Comparison of ENCODE assay signal across 8 cellular contexts in the genomic region with DNA sequence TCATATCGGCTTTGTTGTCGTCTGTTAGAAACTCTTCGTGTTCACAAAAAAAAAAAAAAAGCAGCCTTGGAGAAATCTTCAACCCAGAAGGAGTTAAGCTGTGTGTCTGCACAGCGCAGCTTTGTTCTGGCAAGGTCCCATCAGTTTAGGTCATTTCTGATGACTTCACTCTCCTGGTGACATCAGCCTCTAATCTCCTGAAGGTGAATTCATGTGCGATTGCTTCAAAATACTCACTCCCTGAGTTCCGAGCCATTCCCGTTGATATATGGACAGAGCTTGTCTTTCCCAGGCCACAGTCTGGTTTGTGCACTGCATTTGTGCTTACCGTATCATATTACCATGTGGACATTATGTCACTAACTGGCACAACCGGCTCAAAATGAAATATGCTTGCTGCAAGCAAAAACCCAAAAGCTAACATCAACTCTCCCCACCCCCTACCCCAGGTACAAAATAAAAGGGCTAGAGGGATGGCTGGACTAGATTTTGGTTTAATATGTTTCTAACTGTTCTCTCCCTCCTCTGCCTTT.
A peak's percentile ranks its signal among the peaks of the same experiment; 100 is the strongest.
DNase-seq lines count a peak whose midpoint lies in the region; ATAC-seq and TF ChIP-seq lines count a peak whose summit lies in the region.

No MANE protein-coding gene starts in this region.

- ATAC-seq in right lobe of liver (peak; percentile 56 to 83 (median 74)), omental fat pad (ENCODE audit: low FRiP score) (no peak), GM19351 (IDR thresholded peaks at IDR 0.05; ENCODE audit: unreplicated experiment) (no peak), GM18861 (IDR thresholded peaks at IDR 0.05; ENCODE audit: unreplicated experiment) (no peak), GM18868 (IDR thresholded peaks at IDR 0.05; ENCODE audit: unreplicated experiment) (no peak)

- H3K27ac ChIP-seq in 22Rv1 (peak overlapping the region; percentile 95), right lobe of liver (peak overlapping the region in 2 of 3 donors; percentile 58 to 69)

- intact Hi-C loops in right lobe of liver (cut with DNase I): no loop called here

- TF ChIP-seq CTCF in 22Rv1 (IDR thresholded peaks at IDR 0.05) (no peak), right lobe of liver (IDR thresholded peaks at IDR 0.05) (no peak), omental fat pad (IDR thresholded peaks at IDR 0.05) (no peak)

- WGBS in right lobe of liver (ENCODE audit: insufficient coverage, low coverage, low lambda C conversion rate, missing lambda C conversion rate): 44% methylated on average over 9 of the region's 9 CpGs

- no peak for TF ChIP-seq POLR2A in right lobe of liver (IDR thresholded peaks at IDR 0.05)

- no peaks in the 10 kb centered on the region for H3K9me3 ChIP-seq in right lobe of liver

- DNase-seq in M059J (ENCODE audit: low read depth) (peak; percentile 91), T47D (ENCODE audit: low read depth in 1 of 2, low spot score in 1 of 2) (peak; percentile 16 to 95), right lobe of liver (peak in 1 of 3 donors; percentile 51), omental fat pad (ENCODE audit: low spot score) (no peak)

- H3K4me3 ChIP-seq in right lobe of liver: no peak overlapping the region

- no peaks in the 10 kb centered on the region for H3K36me3 ChIP-seq in right lobe of liver

- H3K4me1 ChIP-seq in right lobe of liver: peaks cover 0 to 39% (median 18%) of the 10 kb centered on the region in 4 donors

- in situ Hi-C loops in T47D (cut with HindIII; ENCODE audit: low pct_unique_long_range_greater_than_20kb, low sequenced_read_pairs): no loop called here

- H3K27me3 ChIP-seq in right lobe of liver: no peaks in the 10 kb centered on the region

Comparison
In these comparisons a context has a peak if more than half of its experiments do, and no peak if none do; other contexts are left out.
1. ATAC-seq: peak in right lobe of liver (4 of 4); none in omental fat pad (single experiment), GM19351 (single experiment), GM18861 (single experiment) and GM18868 (single experiment).